Comparison of ENCODE assay signal across 19 cellular contexts in the genomic region with DNA sequence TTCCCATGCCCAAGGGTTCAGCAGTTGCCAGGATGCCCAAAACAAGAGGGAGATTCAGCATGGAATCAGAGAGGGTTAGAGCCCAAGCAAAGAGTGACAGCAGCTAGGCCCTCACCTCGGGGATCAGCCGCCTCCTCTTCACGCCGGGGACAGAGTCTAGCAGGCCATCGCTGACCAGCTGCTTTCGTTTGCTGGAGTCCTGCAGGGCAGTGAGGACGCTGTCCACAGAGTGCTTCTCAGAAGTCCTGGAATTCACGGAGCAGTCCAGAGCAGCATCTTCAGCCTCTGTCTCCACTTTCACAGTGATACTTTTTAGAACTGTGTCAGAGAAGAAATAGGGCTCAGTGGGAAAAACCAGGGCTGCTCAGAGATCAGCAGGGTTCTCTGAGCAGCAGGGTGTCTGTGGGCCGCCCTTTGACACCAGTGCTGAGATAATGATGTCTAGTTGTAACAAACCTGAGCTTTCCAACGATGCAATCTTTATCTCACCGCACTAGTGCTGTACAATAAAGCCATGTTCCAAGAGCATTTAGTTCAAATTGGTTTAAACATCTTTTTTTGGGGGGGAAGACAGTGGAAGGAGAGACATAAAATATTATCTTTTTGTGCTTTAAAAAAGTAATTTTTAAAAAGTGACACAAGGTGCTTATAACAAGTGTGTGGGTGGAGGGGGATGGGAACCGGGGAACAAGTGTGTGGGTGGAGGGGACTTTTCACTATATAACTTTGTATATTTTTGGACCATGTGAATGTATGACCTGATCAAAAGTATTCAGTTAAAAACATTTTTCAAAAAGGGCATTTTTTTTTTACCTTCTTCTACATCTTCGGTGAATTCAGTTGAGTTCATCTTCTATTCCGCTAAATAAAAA. TPM values are rescaled to one million over a fixed set of nuclear protein-coding genes. Genes with fewer than 3 reads are reported as not detected.
A peak's percentile ranks its signal among the peaks of the same experiment; 100 is the strongest.
DNase-seq lines count a peak whose midpoint lies in the region; ATAC-seq and TF ChIP-seq lines count a peak whose summit lies in the region.
"Had no signal": no experiment of that assay in that cellular context is flagged by ENCODE, and none has a peak within 500 bp of the region (broad histone marks: within the 10 kb centered on the region; RNA-seq: fewer than 3 reads in every experiment).

No MANE protein-coding gene starts in this region.

- no peak overlapping the region for H2BK120ac ChIP-seq in neuronal stem cell (ENCODE audit: low read depth, low read length)

- DNase-seq in activated T-cell treated with anti-CD3 and anti-CD28 coated beads, Interleukin-2, amount 50 U/mL, for 24 hours, result no peak
- no peak for DNase-seq in activated T-cell treated with anti-CD3 and anti-CD28 coated beads, Interleukin-2, amount 50 U/mL, for 72 hours
- DNase-seq in Karpas-422, result peak; percentile 29
- DNase-seq in choroid plexus epithelial cell (ENCODE audit: low read depth), result peak; percentile 32
- DNase-seq in neuronal stem cell (ENCODE audit: low spot score), result no peak
- DNase-seq in NK-92 treated with Interleukin-12 subunit alpha and Interleukin-12 subunit beta, amount 100 ng/mL, for 24 hours (lab: John Stamatoyannopoulos, UW), result no peak
- DNase-seq in Ammon's horn (ENCODE audit: low spot score), result no peak
- DNase-seq: C1 segment of cervical spinal cord, DND-41, GM23248, MG63, NCI-H1092, NCI-H146, NCI-H2081, NCI-H510A treated with DMSO at 0.1 percent for 48 hours, SHP77 had no signal

- H3K36me3 Mint-ChIP-seq in activated T-cell treated with anti-CD3 and anti-CD28 coated beads, Interleukin-2, amount 50 U/mL, for 24 hours (ENCODE audit: low read depth), result peaks cover 35% of the 10 kb centered on the region
- peaks cover 0 to 1% of the 10 kb centered on the region in 2 donors for H3K36me3 Mint-ChIP-seq in activated T-cell treated with anti-CD3 and anti-CD28 coated beads, Interleukin-2, amount 50 U/mL, for 72 hours (ENCODE audit: insufficient read depth in 2 of 2)

- no peaks in the 10 kb centered on the region for H3K9me3 ChIP-seq in Karpas-422 (ENCODE audit: low read length)
- H3K9me3 ChIP-seq in neuronal stem cell (replicated peaks in 1 of 2; ENCODE audit: control insufficient read depth in 2 of 2, insufficient read depth in 1 of 2, low read depth in 1 of 2, low read length in 2 of 2), result no peaks in the 10 kb centered on the region
- H3K9me3 ChIP-seq: MG63, Peyer's patch had no signal

- H3K14ac ChIP-seq in neuronal stem cell (ENCODE audit: low read length), result no peak overlapping the region

- no peaks in the 10 kb centered on the region for H3K9me3 Mint-ChIP-seq in activated T-cell treated with anti-CD3 and anti-CD28 coated beads, Interleukin-2, amount 50 U/mL, for 24 hours
- H3K9me3 Mint-ChIP-seq in activated T-cell treated with anti-CD3 and anti-CD28 coated beads, Interleukin-2, amount 50 U/mL, for 72 hours, result no peaks in the 10 kb centered on the region

- no peak overlapping the region for H3K4ac ChIP-seq in neuronal stem cell (ENCODE audit: low read length)

- H3K9ac ChIP-seq in Karpas-422 (ENCODE audit: low read length) (no peak overlapping the region), neuronal stem cell (ENCODE audit: low read depth, low read length, poor library complexity) (peak overlapping the region; percentile 57)
- H3K9ac ChIP-seq: GM23248, KMS-11 had no signal

- H3K27me3 Mint-ChIP-seq in activated T-cell treated with anti-CD3 and anti-CD28 coated beads, Interleukin-2, amount 50 U/mL, for 24 hours, result no peaks in the 10 kb centered on the region
- no peaks in the 10 kb centered on the region for H3K27me3 Mint-ChIP-seq in activated T-cell treated with anti-CD3 and anti-CD28 coated beads, Interleukin-2, amount 50 U/mL, for 72 hours (ENCODE audit: low read depth)

- peaks cover 38% of the 10 kb centered on the region for H3K79me2 ChIP-seq in Karpas-422 (ENCODE audit: low read length)

- TF ChIP-seq CTCF in choroid plexus epithelial cell (conservative IDR thresholded peaks at IDR 0.05; ENCODE audit: low read depth, low read length), result no peak

- H3K4me2 ChIP-seq in Karpas-422 (ENCODE audit: low read depth, low read length, poor library complexity, severe bottlenecking), result no peak overlapping the region
- H3K4me2 ChIP-seq in neuronal stem cell (ENCODE audit: insufficient read depth, low read length, poor library complexity, severe bottlenecking), result no peak overlapping the region
- H3K4me2 ChIP-seq: KMS-11 had no signal

- H3K27ac Mint-ChIP-seq in activated T-cell treated with anti-CD3 and anti-CD28 coated beads, Interleukin-2, amount 50 U/mL, for 24 hours, result peak overlapping the region; percentile 50
- no peak overlapping the region for H3K27ac Mint-ChIP-seq in activated T-cell treated with anti-CD3 and anti-CD28 coated beads, Interleukin-2, amount 50 U/mL, for 72 hours

- no peak overlapping the region for H3K4me3 ChIP-seq in Karpas-422 (ENCODE audit: low read length)
- no peak overlapping the region for H3K4me3 ChIP-seq in choroid plexus epithelial cell (ENCODE audit: low read depth, low read length)
- H3K4me3 ChIP-seq in neuronal stem cell (ENCODE audit: low read length in 2 of 2), result no peak overlapping the region
- H3K4me3 ChIP-seq: GM23248, MG63, Peyer's patch had no signal

- H3K36me3 ChIP-seq in Karpas-422 (ENCODE audit: insufficient read depth, low read length) (peaks cover 3% of the 10 kb centered on the region; the same call in 1 of the 2 replicates), neuronal stem cell (replicated peaks in 1 of 2; ENCODE audit: control insufficient read depth in 2 of 2, insufficient read depth in 2 of 2, low read length in 2 of 2) (peaks cover 3 to 53% of the 10 kb centered on the region in 2 donors)
- H3K36me3 ChIP-seq: MG63, Peyer's patch had no signal

- no peaks in the 10 kb centered on the region for H3K79me1 ChIP-seq in neuronal stem cell (ENCODE audit: low read depth, low read length)

- no peak overlapping the region for H3K4me3 Mint-ChIP-seq in activated T-cell treated with anti-CD3 and anti-CD28 coated beads, Interleukin-2, amount 50 U/mL, for 24 hours
- H3K4me3 Mint-ChIP-seq in activated T-cell treated with anti-CD3 and anti-CD28 coated beads, Interleukin-2, amount 50 U/mL, for 72 hours, result no peak overlapping the region

- H2AFZ ChIP-seq in Karpas-422 (ENCODE audit: low read length) (no peak overlapping the region), neuronal stem cell (ENCODE audit: low read length) (no peak overlapping the region)
- H2AFZ ChIP-seq: GM23248 had no signal

- H3K4me1 Mint-ChIP-seq in activated T-cell treated with anti-CD3 and anti-CD28 coated beads, Interleukin-2, amount 50 U/mL, for 24 hours (ENCODE audit: low read depth), result peaks cover 9% of the 10 kb centered on the region
- peaks cover 12% of the 10 kb centered on the region for H3K4me1 Mint-ChIP-seq in activated T-cell treated with anti-CD3 and anti-CD28 coated beads, Interleukin-2, amount 50 U/mL, for 72 hours (ENCODE audit: low read depth)

- no peak overlapping the region for H2BK12ac ChIP-seq in neuronal stem cell (ENCODE audit: low read length)

- no peaks in the 10 kb centered on the region for H3K9me2 ChIP-seq in Karpas-422 (replicated peaks; ENCODE audit: insufficient read depth, low read length)

- H3K27me3 ChIP-seq in Karpas-422 (ENCODE audit: low read length) (no peaks in the 10 kb centered on the region), neuronal stem cell (ENCODE audit: control insufficient read depth in 3 of 3, insufficient read depth in 3 of 3, low read depth in 1 of 3, low read length in 3 of 3) (no peaks in the 10 kb centered on the region)
- H3K27me3 ChIP-seq: MG63, Peyer's patch had no signal

- no peaks in the 10 kb centered on the region for H4K20me1 ChIP-seq in Karpas-422 (ENCODE audit: insufficient read depth, low read depth, low read length)

- H2BK5ac ChIP-seq in neuronal stem cell (ENCODE audit: low read length), result no peak overlapping the region

- no peak for ATAC-seq in activated T-cell treated with anti-CD3 and anti-CD28 coated beads, Interleukin-2, amount 50 U/mL, for 72 hours (replicated peaks in 1 of 2)
- no peak for ATAC-seq in GM21619 (IDR thresholded peaks at IDR 0.05; ENCODE audit: unreplicated experiment)

- H3K4me1 ChIP-seq in Karpas-422 (ENCODE audit: low read length), result peaks cover 28% of the 10 kb centered on the region
- H3K4me1 ChIP-seq in neuronal stem cell (ENCODE audit: control insufficient read depth in 2 of 2, insufficient read depth in 1 of 2, low read depth in 1 of 2, low read length in 2 of 2), result peaks cover 6 to 18% of the 10 kb centered on the region in 2 donors
- H3K4me1 ChIP-seq: Peyer's patch had no signal

- H3K27ac ChIP-seq in Karpas-422 (ENCODE audit: low read length) (no peak overlapping the region), neuronal stem cell (replicated peaks; ENCODE audit: low read length) (no peak overlapping the region)
- H3K27ac ChIP-seq: GM23248, KMS-11, Peyer's patch had no signal

- no peak overlapping the region for H4K8ac ChIP-seq in neuronal stem cell (ENCODE audit: low read depth, low read length)

- no peak overlapping the region for H2BK15ac ChIP-seq in neuronal stem cell (ENCODE audit: low read length)

- H3K18ac ChIP-seq in neuronal stem cell (ENCODE audit: low read length), result peak overlapping the region; percentile 81

- no peak overlapping the region for H3K23ac ChIP-seq in neuronal stem cell (ENCODE audit: low read depth, low read length, poor library complexity)

- WGBS in neuronal stem cell (ENCODE audit: extremely low coverage in 2 of 2, insufficient read length in 2 of 2, insufficient replicate concordance in 1 of 2), 2 donors, result no CpG with 5 or more reads among the region's 14 CpGs

- H4K91ac ChIP-seq in neuronal stem cell (ENCODE audit: low read depth, low read length, poor library complexity), result no peak overlapping the region

- H2AK5ac ChIP-seq in neuronal stem cell (ENCODE audit: low read depth, low read length), result no peak overlapping the region

RNA-seq across cellular contexts. Expression of gene BEND3, which starts 16.6 kb away (rescaled TPM):
- total RNA-seq in activated T-cell treated with anti-CD3 and anti-CD28 coated beads, Interleukin-2, amount 50 U/mL, for 72 hours, result 1 to 10 TPM; 2.4 to 3.2 TPM
- 6.2 and 7.7 TPM in 2 replicates for total RNA-seq in Karpas-422 (2014; rRNA removed; shearing (Covaris generic); ENCODE audit: low replicate concordance)
- 4.8 TPM for polyA plus RNA-seq in neuronal stem cell (2013, experiment 1 of 2)
- 5.1 TPM for polyA plus RNA-seq in neuronal stem cell (2013, experiment 2 of 2)

Comparison
In these comparisons a context has a peak if more than half of its experiments do, and no peak if none do; other contexts are left out.
1. DNase-seq: peak in Karpas-422 (single experiment) and choroid plexus epithelial cell (single experiment); none in activated T-cell treated with anti-CD3 and anti-CD28 coated beads, Interleukin-2, amount 50 U/mL, for 24 hours (single experiment), activated T-cell treated with anti-CD3 and anti-CD28 coated beads, Interleukin-2, amount 50 U/mL, for 72 hours (0 of 2), neuronal stem cell (single experiment), NK-92 treated with Interleukin-12 subunit alpha and Interleukin-12 subunit beta, amount 100 ng/mL, for 24 hours (single experiment) and Ammon's horn (single experiment).